Comparison of ENCODE assay signal across 21 cellular contexts in genomic region chr9:115416299-115416698, GRCh38.
DNase-seq lines count a peak whose midpoint lies in the region; ATAC-seq and TF ChIP-seq lines count a peak whose summit lies in the region.
"Had no signal": no experiment of that assay in that cellular context is flagged by ENCODE, and none has a peak within 500 bp of the region (broad histone marks: within the 10 kb centered on the region; RNA-seq: fewer than 3 reads in every experiment).

No MANE protein-coding gene starts in this region.

- peak; percentile 76 for ATAC-seq in GM19438 (IDR thresholded peaks at IDR 0.05; ENCODE audit: low read depth, unreplicated experiment)
- ATAC-seq in HG02798 (IDR thresholded peaks at IDR 0.05; ENCODE audit: poor library complexity, unreplicated experiment) = peak; percentile 63
- ATAC-seq in HG03457 (IDR thresholded peaks at IDR 0.05; ENCODE audit: unreplicated experiment) = peak; percentile 62
- ATAC-seq in right lobe of liver = no peak
- ATAC-seq: gastroesophageal sphincter had no signal

- no peaks in the 10 kb centered on the region for H3K36me3 Mint-ChIP-seq in activated naive CD4-positive, alpha-beta T cell treated with anti-CD3 and anti-CD28 coated beads for 36 hours (ENCODE audit: low read depth)
- H3K36me3 Mint-ChIP-seq: activated naive CD4-positive, alpha-beta T cell treated with anti-CD3 and anti-CD28 coated beads, Interleukin-2, amount 50 U/mL, for 24 hours; naive B cell had no signal

- no peaks in the 10 kb centered on the region for H3K4me1 ChIP-seq in right lobe of liver
- H3K4me1 ChIP-seq: gastroesophageal sphincter, parathyroid adenoma had no signal

- peaks cover 5% of the 10 kb centered on the region for H3K27me3 Mint-ChIP-seq in activated naive CD4-positive, alpha-beta T cell treated with anti-CD3 and anti-CD28 coated beads for 36 hours (ENCODE audit: low read depth)
- H3K27me3 Mint-ChIP-seq: dendritic cell treated with granulocyte-macrophage colony-stimulating factor and Interleukin-4, amounts not matched to agents 40 ng/mL and 50 ng/mL, for 4 days; naive B cell had no signal

- H3K9me3 ChIP-seq in right lobe of liver = no peaks in the 10 kb centered on the region

- H3K4me1 Mint-ChIP-seq in activated naive CD4-positive, alpha-beta T cell treated with anti-CD3 and anti-CD28 coated beads for 36 hours (ENCODE audit: low read depth) = no peaks in the 10 kb centered on the region
- H3K4me1 Mint-ChIP-seq: activated naive CD4-positive, alpha-beta T cell treated with anti-CD3 and anti-CD28 coated beads, Interleukin-2, amount 50 U/mL, for 24 hours; naive B cell had no signal

- H3K27ac ChIP-seq in right lobe of liver = no peak overlapping the region
- H3K27ac ChIP-seq: gastroesophageal sphincter, parathyroid adenoma had no signal

- H3K4me3 ChIP-seq in right lobe of liver = no peak overlapping the region
- H3K4me3 ChIP-seq: gastroesophageal sphincter had no signal

- no peak overlapping the region for H3K4me3 Mint-ChIP-seq in activated naive CD4-positive, alpha-beta T cell treated with anti-CD3 and anti-CD28 coated beads for 36 hours
- H3K4me3 Mint-ChIP-seq: activated naive CD4-positive, alpha-beta T cell treated with anti-CD3 and anti-CD28 coated beads, Interleukin-2, amount 50 U/mL, for 24 hours; brain; dendritic cell treated with granulocyte-macrophage colony-stimulating factor and Interleukin-4, amounts not matched to agents 40 ng/mL and 50 ng/mL, for 4 days; naive B cell had no signal

- H3K36me3 ChIP-seq in right lobe of liver = no peaks in the 10 kb centered on the region
- H3K36me3 ChIP-seq: gastroesophageal sphincter had no signal

- H3K27me3 ChIP-seq in right lobe of liver = no peaks in the 10 kb centered on the region
- H3K27me3 ChIP-seq: gastroesophageal sphincter had no signal

- peaks cover 6% of the 10 kb centered on the region for H3K9me3 Mint-ChIP-seq in activated naive CD4-positive, alpha-beta T cell treated with anti-CD3 and anti-CD28 coated beads for 36 hours

- H3K27ac Mint-ChIP-seq in activated naive CD4-positive, alpha-beta T cell treated with anti-CD3 and anti-CD28 coated beads for 36 hours = no peak overlapping the region
- H3K27ac Mint-ChIP-seq: activated naive CD4-positive, alpha-beta T cell treated with anti-CD3 and anti-CD28 coated beads, Interleukin-2, amount 50 U/mL, for 24 hours; brain; dendritic cell treated with granulocyte-macrophage colony-stimulating factor and Interleukin-4, amounts not matched to agents 40 ng/mL and 50 ng/mL, for 4 days; naive B cell had no signal

- CTCF ChIA-PET in activated naive CD4-positive, alpha-beta T cell treated with anti-CD3 and anti-CD28 coated beads for 36 hours (lab: Charles Lee) = interaction anchor here (0.7 kb wide), 1 partner anchor 15 kb away, joined by 3 read pairs; no protein-coding TSS in a partner anchor

- intact Hi-C loops in activated naive CD4-positive, alpha-beta T cell treated with anti-CD3 and anti-CD28 coated beads for 36 hours (cut with micrococcal nuclease) = no loop called here
- intact Hi-C loops in right lobe of liver (cut with DNase I) = no loop called here

- no peak for DNase-seq in activated naive CD4-positive, alpha-beta T cell treated with anti-CD3 and anti-CD28 coated beads for 36 hours
- no peak for DNase-seq in right lobe of liver
- DNase-seq in ACHN = no peak
- no peak for DNase-seq in SKM-1 (lab: John Stamatoyannopoulos, UW; ENCODE audit: unreplicated experiment)
- DNase-seq: activated CD4-positive, alpha-beta T cell treated with anti-CD3 and anti-CD28 coated beads for 4 hours; erythroblast; GF-D8; IMR-90; MM.1S; naive B cell; NCI-H187 treated with DMSO at 0.1 percent for 48 hours; NCI-H510A treated with DMSO at 0.1 percent for 48 hours; stimulated activated CD4-positive, alpha-beta T cell treated with anti-CD3 and anti-CD28 coated beads, Interleukin-4, amount 100 ng/mL, for 4 hours had no signal

- in situ Hi-C loops in ACHN (cut with HindIII; ENCODE audit: low pct_ligation_motif_present, low pct_unique_long_range_greater_than_20kb, low sequenced_read_pairs) = no loop called here

- TF ChIP-seq POLR2A in right lobe of liver (IDR thresholded peaks at IDR 0.05) = no peak

- WGBS in right lobe of liver (ENCODE audit: insufficient coverage, low coverage, low lambda C conversion rate, missing lambda C conversion rate) = 56% methylated on average over 2 of the region's 2 CpGs

- TF ChIP-seq CTCF in right lobe of liver (IDR thresholded peaks at IDR 0.05) = no peak

Comparison
In these comparisons a context has a peak if more than half of its experiments do, and no peak if none do; other contexts are left out.
1. ATAC-seq: peak in GM19438 (single experiment), HG02798 (single experiment) and HG03457 (single experiment); none in right lobe of liver (0 of 4).